16 cellular contexts compared by ENCODE assay signal in genomic region chr14:46488374-46488773, GRCh38.
A peak's percentile ranks its signal among the peaks of the same experiment; 100 is the strongest.
DNase-seq lines count a peak whose midpoint lies in the region; ATAC-seq and TF ChIP-seq lines count a peak whose summit lies in the region.
"Had no signal": no experiment of that assay in that cellular context is flagged by ENCODE, and none has a peak within 500 bp of the region (broad histone marks: within the 10 kb centered on the region; RNA-seq: fewer than 3 reads in every experiment).

No MANE protein-coding gene starts in this region.

- ATAC-seq in PC-3 (no peak), left lobe of liver (peak; percentile 53)
- ATAC-seq: GM23338 had no signal

- H3K4me1 ChIP-seq in PC-3 (ENCODE audit: insufficient read depth, low read length) = no peaks in the 10 kb centered on the region
- no peaks in the 10 kb centered on the region for H3K4me1 ChIP-seq in effector memory CD4-positive, alpha-beta T cell (ENCODE audit: control insufficient read depth, insufficient read depth, low read length, poor library complexity, severe bottlenecking)
- H3K4me1 ChIP-seq: Caco-2 had no signal

- H3K9me3 ChIP-seq in PC-3 (ENCODE audit: low read length) = no peaks in the 10 kb centered on the region
- no peaks in the 10 kb centered on the region for H3K9me3 ChIP-seq in effector memory CD4-positive, alpha-beta T cell (ENCODE audit: control insufficient read depth, low read length)
- H3K9me3 ChIP-seq: Caco-2 had no signal

- H3K27ac ChIP-seq in PC-3 (ENCODE audit: low read length) = no peak overlapping the region
- no peak overlapping the region for H3K27ac ChIP-seq in effector memory CD4-positive, alpha-beta T cell (ENCODE audit: insufficient read depth, low read length, poor library complexity, severe bottlenecking)
- H3K27ac ChIP-seq: C4-2B had no signal

- H3K4me3 ChIP-seq in PC-3 (ENCODE audit: low read length) (no peak overlapping the region), epithelial cell of esophagus (ENCODE audit: low read length) (no peak overlapping the region)
- no peak overlapping the region for H3K4me3 ChIP-seq in effector memory CD4-positive, alpha-beta T cell (ENCODE audit: insufficient read depth, low read depth, low read length, poor library complexity, severe bottlenecking)
- H3K4me3 ChIP-seq: GM23338 had no signal

- no peaks in the 10 kb centered on the region for H3K9me2 ChIP-seq in PC-3 (replicated peaks; ENCODE audit: low read length)

- BruUV-seq in PC-3 (replicated peaks; lab: Mats Ljungman, UMichigan) = no TSS peak

- no peak overlapping the region for H3K9ac ChIP-seq in PC-3 (ENCODE audit: low read length)

- peak; percentile 28 for DNase-seq in HPDE6-E6E7 (ENCODE audit: extremely low spot score)
- DNase-seq in PC-3 = peak; percentile 9
- DNase-seq in epithelial cell of esophagus (ENCODE audit: low read depth) = peak; percentile 70
- no peak for DNase-seq in left lobe of liver (ENCODE audit: low spot score)
- DNase-seq in effector memory CD4-positive, alpha-beta T cell = no peak
- no peak for DNase-seq in T-helper 9 cell
- no peak for DNase-seq in ACHN
- DNase-seq: AML-193; Caco-2; CD4-positive, alpha-beta T cell; DMS153; DMS79; GF-D8; HCEC 1CT had no signal

- H3K4me2 ChIP-seq in PC-3 (ENCODE audit: low read length) = no peak overlapping the region
- H3K4me2 ChIP-seq: GM23338 had no signal

- no peak overlapping the region for H2AFZ ChIP-seq in PC-3 (ENCODE audit: low read length)

- intact Hi-C loops in PC-3 (cut with micrococcal nuclease) = no loop called here

- TF ChIP-seq CTCF in PC-3 (conservative IDR thresholded peaks at IDR 0.05; ENCODE audit: low read depth, low read length) (no peak), epithelial cell of esophagus (IDR thresholded peaks at IDR 0.05; ENCODE audit: insufficient read depth, low read depth, low read length, missing control alignments) (no peak)

- in situ Hi-C loops in ACHN (cut with HindIII; ENCODE audit: low pct_ligation_motif_present, low pct_unique_long_range_greater_than_20kb, low sequenced_read_pairs) = no loop called here

- peaks cover 11% of the 10 kb centered on the region; the same call in 1 of the 2 replicates for H3K27me3 ChIP-seq in PC-3 (ENCODE audit: low read length)
- H3K27me3 ChIP-seq in effector memory CD4-positive, alpha-beta T cell (replicated peaks; ENCODE audit: control insufficient read depth, insufficient read depth, low read length, poor library complexity, severe bottlenecking) = no peaks in the 10 kb centered on the region

- H3K79me2 ChIP-seq in PC-3 (ENCODE audit: low read length) = no peaks in the 10 kb centered on the region

- POLR2A ChIA-PET in PC-3 (lab: Charles Lee; ENCODE audit: unreplicated experiment) = no interaction called here

- no peaks in the 10 kb centered on the region for H3K36me3 ChIP-seq in PC-3 (ENCODE audit: low read depth, low read length)
- no peaks in the 10 kb centered on the region for H3K36me3 ChIP-seq in effector memory CD4-positive, alpha-beta T cell (ENCODE audit: control insufficient read depth, insufficient read depth, low read length)

- no peaks in the 10 kb centered on the region for H3F3A ChIP-seq in PC-3 (ENCODE audit: low read length, unreplicated experiment)

- CTCF ChIA-PET in PC-3 (lab: Charles Lee) = no interaction called here

- H4K20me1 ChIP-seq in PC-3 (ENCODE audit: low read length) = no peaks in the 10 kb centered on the region

Comparison
In these comparisons a context has a peak if more than half of its experiments do, and no peak if none do; other contexts are left out.
1. DNase-seq: peak in HPDE6-E6E7 (single experiment), PC-3 (single experiment) and epithelial cell of esophagus (single experiment); none in left lobe of liver (single experiment), effector memory CD4-positive, alpha-beta T cell (0 of 3), T-helper 9 cell (single experiment) and ACHN (single experiment).